ENCODE assay signal across 8 cellular contexts in the genomic region with DNA sequence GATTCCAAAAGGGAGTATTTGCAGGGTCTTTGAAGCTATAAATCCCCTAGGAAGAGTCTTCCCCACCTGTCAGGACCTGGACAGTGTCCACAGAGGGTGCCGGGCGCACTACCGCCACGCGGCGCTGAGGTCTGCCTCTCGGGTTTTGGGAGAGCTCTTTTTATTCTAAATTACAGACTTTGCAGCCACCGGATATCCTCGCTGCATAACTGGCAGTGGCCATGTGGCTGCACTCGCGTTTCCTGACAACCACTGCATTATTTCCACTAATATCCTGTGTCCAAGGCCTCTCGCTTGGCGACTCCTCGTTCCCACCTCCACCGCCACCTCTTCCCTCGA. TPM values are rescaled to one million over a fixed set of nuclear protein-coding genes. Genes with fewer than 3 reads are reported as not detected.
DNase-seq lines count a peak whose midpoint lies in the region; ATAC-seq and TF ChIP-seq lines count a peak whose summit lies in the region.

No MANE protein-coding gene starts in this region.

- CTCF ChIA-PET in activated CD4-positive, alpha-beta T cell treated with anti-CD3 and anti-CD28 coated beads for 36 hours (lab: Charles Lee): interaction anchor here (0.8 to 2.7 kb wide), 20 partner anchors 13 to 178 kb away, joined by 3 to 13 read pairs (median 4); a partner anchor contains a TSS
- CTCF ChIA-PET in PC-3 (lab: Charles Lee): interaction anchor here (0.5 to 3.4 kb wide), 7 partner anchors 17 to 487 kb away, joined by 3 to 19 read pairs (median 4); no protein-coding TSS in a partner anchor

- no peak; the same call in 1 of the 2 replicates for TF ChIP-seq CTCF in PC-3 (conservative IDR thresholded peaks at IDR 0.05; ENCODE audit: low read depth, low read length)
- TF ChIP-seq CTCF in breast epithelium (IDR thresholded peaks at IDR 0.05): peak in 1 of 3 donors; percentile 37
- TF ChIP-seq CTCF in spleen (IDR thresholded peaks at IDR 0.05 in 8 of 11, conservative IDR thresholded peaks at IDR 0.05 in 3 of 11): peak in 8 of 11 experiments; percentile 10 to 30 (median 24)

- peak; percentile 63 for DNase-seq in activated CD4-positive, alpha-beta T cell treated with anti-CD3 and anti-CD28 coated beads for 36 hours
- DNase-seq in activated CD4-positive, alpha-beta T cell treated with anti-CD3 and anti-CD28 coated beads for 1 hour: no peak
- peak; percentile 47 for DNase-seq in PC-3
- DNase-seq in breast epithelium (ENCODE audit: low spot score in 2 of 2): peak in 1 of 2 donors; percentile 45
- DNase-seq in iris pigment epithelial cell (ENCODE audit: low read depth): peak; percentile 65
- DNase-seq in spleen: peak; percentile 90
- no peak for DNase-seq in stimulated activated naive CD4-positive, alpha-beta T cell treated with Interleukin-2 at 50 U/mL for 16 hours (lab: John Stamatoyannopoulos, UW)

- H3K27ac ChIP-seq in PC-3 (ENCODE audit: low read length) (peak overlapping the region; percentile 71), breast epithelium (peak overlapping the region; percentile 68 to 85), spleen (peak overlapping the region; percentile 94 to 98 (median 96))

- H3K4me3 ChIP-seq in PC-3 (ENCODE audit: low read length) (peak overlapping the region; percentile 77), breast epithelium (peak overlapping the region; percentile 72 to 90 (median 87)), spleen (peak overlapping the region; percentile 86 to 100 (median 98))

- H3K27ac Mint-ChIP-seq in activated CD4-positive, alpha-beta T cell treated with anti-CD3 and anti-CD28 coated beads for 36 hours: peak overlapping the region; percentile 67

- WGBS in spleen, 5 donors: 0 to 1% (median 1%) methylated on average over 12 to 16 of the region's 16 CpGs

- H3K4me2 ChIP-seq in PC-3 (ENCODE audit: low read length): peak overlapping the region; percentile 97

- H3K9me3 Mint-ChIP-seq in activated CD4-positive, alpha-beta T cell treated with anti-CD3 and anti-CD28 coated beads for 36 hours (ENCODE audit: low read depth): no peaks in the 10 kb centered on the region

- H3K4me3 Mint-ChIP-seq in activated CD4-positive, alpha-beta T cell treated with anti-CD3 and anti-CD28 coated beads for 36 hours: peak overlapping the region; percentile 94

- POLR2A ChIA-PET in activated CD4-positive, alpha-beta T cell treated with anti-CD3 and anti-CD28 coated beads for 36 hours (lab: Charles Lee): interaction anchor here (0.9 to 2.2 kb wide), 3 partner anchors 23 to 151 kb away, joined by 4 to 12 read pairs (median 5); no protein-coding TSS in a partner anchor
- POLR2A ChIA-PET in PC-3 (lab: Charles Lee; ENCODE audit: unreplicated experiment): interaction anchor here (1.2 kb wide), 1 partner anchor 57 kb away, joined by 7 read pairs; no protein-coding TSS in a partner anchor

- peak overlapping the region; percentile 91 for H2AFZ ChIP-seq in PC-3 (ENCODE audit: low read length)

- H3K4me1 Mint-ChIP-seq in activated CD4-positive, alpha-beta T cell treated with anti-CD3 and anti-CD28 coated beads for 36 hours: peaks cover 23% of the 10 kb centered on the region

- no peaks in the 10 kb centered on the region for H3K36me3 ChIP-seq in PC-3 (ENCODE audit: low read depth, low read length)
- H3K36me3 ChIP-seq in breast epithelium: no peaks in the 10 kb centered on the region
- peaks cover 0 to 6% (median 0%) of the 10 kb centered on the region in 6 donors for H3K36me3 ChIP-seq in spleen

- H3K4me1 ChIP-seq in PC-3 (ENCODE audit: insufficient read depth, low read length) (peaks cover 20% of the 10 kb centered on the region), breast epithelium (peaks cover 0 to 4% of the 10 kb centered on the region in 2 donors), spleen (peaks cover 20 to 57% (median 47%) of the 10 kb centered on the region in 6 donors)

- no peaks in the 10 kb centered on the region for H4K20me1 ChIP-seq in PC-3 (ENCODE audit: low read length)

- H3K36me3 Mint-ChIP-seq in activated CD4-positive, alpha-beta T cell treated with anti-CD3 and anti-CD28 coated beads for 36 hours (ENCODE audit: low read depth): peaks cover 27% of the 10 kb centered on the region

- TF ChIP-seq POLR2A in breast epithelium (IDR thresholded peaks at IDR 0.05) (no peak), spleen (IDR thresholded peaks at IDR 0.05) (no peak)

- peak overlapping the region; percentile 89 for H3K9ac ChIP-seq in PC-3 (ENCODE audit: low read length)

- ATAC-seq in activated CD4-positive, alpha-beta T cell treated with anti-CD3 and anti-CD28 coated beads for 36 hours: peak; percentile 12
- ATAC-seq in HG02852 (IDR thresholded peaks at IDR 0.05; ENCODE audit: unreplicated experiment): peak; percentile 8
- peak; percentile 56 for ATAC-seq in PC-3

- H3K79me2 ChIP-seq in PC-3 (ENCODE audit: low read length): peaks cover 35% of the 10 kb centered on the region

- no peaks in the 10 kb centered on the region for H3F3A ChIP-seq in PC-3 (ENCODE audit: low read length, unreplicated experiment)

- no peaks in the 10 kb centered on the region for H3K27me3 Mint-ChIP-seq in activated CD4-positive, alpha-beta T cell treated with anti-CD3 and anti-CD28 coated beads for 36 hours

- intact Hi-C loops in activated CD4-positive, alpha-beta T cell treated with anti-CD3 and anti-CD28 coated beads for 36 hours (cut with DNase I, micrococcal nuclease): loop anchor here (2.0 to 10.0 kb wide), 2 partner anchors 15 to 109 kb away; no protein-coding TSS in a partner anchor
- intact Hi-C loops in PC-3 (cut with micrococcal nuclease) (loop anchor here (1.0 to 10.0 kb wide), 4 partner anchors 32 to 121 kb away; a partner anchor contains a TSS), breast epithelium (cut with DNase I; ENCODE audit: low total_unique reads) (loop anchor here (10.0 kb wide), 1 partner anchor 109 kb away; no protein-coding TSS in a partner anchor), spleen (cut with DNase I; ENCODE audit: low total_unique reads) (loop anchor here (10.0 kb wide), 1 partner anchor 109 kb away; no protein-coding TSS in a partner anchor)

- H3K27me3 ChIP-seq in PC-3 (ENCODE audit: low read length) (no peaks in the 10 kb centered on the region), breast epithelium (no peaks in the 10 kb centered on the region), spleen (replicated peaks in 1 of 7) (no peaks in the 10 kb centered on the region)

- no peaks in the 10 kb centered on the region for H3K9me3 ChIP-seq in PC-3 (ENCODE audit: low read length)
- H3K9me3 ChIP-seq in breast epithelium: no peaks in the 10 kb centered on the region
- no peaks in the 10 kb centered on the region for H3K9me3 ChIP-seq in spleen

- no peaks in the 10 kb centered on the region for H3K9me2 ChIP-seq in PC-3 (replicated peaks; ENCODE audit: low read length)

- BruUV-seq in PC-3 (replicated peaks; lab: Mats Ljungman, UMichigan): no TSS peak

RNA-seq across cellular contexts. Expression of a gene that starts 0.6 kb away (rescaled TPM):
- 10 to 100 TPM; 45.8 to 45.9 TPM for total RNA-seq in activated CD4-positive, alpha-beta T cell treated with anti-CD3 and anti-CD28 coated beads for 36 hours
- total RNA-seq in PC-3 (2014; rRNA removed): 7.7 and 10.3 TPM in 2 replicates
- total RNA-seq in breast epithelium: 10 to 100 TPM; 18.7 to 22.0 (median 19.5) TPM
- total RNA-seq in spleen: 100 to 1,000 TPM in 1 of 7 donors, 10 to 100 TPM in 6; 73.5 to 105 (median 83.1) TPM
- polyA plus RNA-seq in spleen: 10 to 100 TPM; 20.9 to 23.1 (median 21.5) TPM

Comparison
In these comparisons a context has a peak if more than half of its experiments do, and no peak if none do; other contexts are left out.
1. DNase-seq: peak in activated CD4-positive, alpha-beta T cell treated with anti-CD3 and anti-CD28 coated beads for 36 hours (single experiment), PC-3 (single experiment), iris pigment epithelial cell (single experiment) and spleen (single experiment); none in activated CD4-positive, alpha-beta T cell treated with anti-CD3 and anti-CD28 coated beads for 1 hour (single experiment) and stimulated activated naive CD4-positive, alpha-beta T cell treated with Interleukin-2 at 50 U/mL for 16 hours (single experiment).
2. Peak in every context shown above with its lines, with median percentiles within 50 percentile points of each other: ATAC-seq, H3K27ac ChIP-seq and H3K4me3 ChIP-seq.